In the genomic region with DNA sequence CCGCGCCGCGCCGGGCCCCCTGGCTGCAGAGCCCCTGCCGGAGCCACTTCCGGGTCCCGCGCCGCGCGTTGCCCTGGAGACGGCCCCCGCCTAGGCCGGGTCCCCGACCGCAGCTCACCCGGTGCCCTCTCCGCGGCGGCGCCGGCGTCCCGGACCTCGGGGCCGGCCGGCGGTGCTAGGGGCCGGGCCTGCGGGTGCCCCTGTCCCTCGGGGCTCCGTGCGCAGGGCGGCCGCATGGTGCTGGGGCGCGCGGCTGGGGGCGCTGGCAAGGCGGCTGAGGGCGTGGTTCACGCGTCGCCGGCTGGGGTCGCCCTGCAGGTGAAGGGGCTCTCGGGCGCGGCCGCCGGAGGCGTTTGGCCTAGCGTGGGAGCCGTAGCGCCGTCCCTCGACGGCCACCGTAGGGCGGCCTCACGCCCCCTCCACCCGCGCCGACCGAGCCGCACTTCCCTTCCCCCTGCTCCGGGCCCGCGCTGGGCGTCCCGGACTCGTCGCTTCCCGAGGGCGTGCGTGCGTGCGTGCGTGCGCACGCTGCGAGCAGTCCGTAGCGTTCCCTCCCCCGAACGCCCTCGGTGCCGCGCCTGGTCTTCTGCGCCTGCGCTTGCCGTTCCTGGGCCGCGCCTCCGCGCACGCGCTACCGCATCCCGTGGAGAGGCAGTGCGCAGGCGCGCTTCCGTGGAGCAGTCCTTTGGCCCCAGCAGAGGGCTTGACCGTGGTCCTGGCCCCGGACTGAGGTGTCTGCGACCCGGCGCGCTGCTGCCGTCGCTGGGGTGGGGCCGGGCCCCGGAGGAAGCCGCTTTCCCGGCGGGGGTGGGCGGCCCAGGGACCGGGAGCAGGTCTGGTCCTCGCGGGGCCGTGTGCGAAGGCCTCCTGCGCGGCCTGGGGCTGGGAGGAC, we compare ENCODE assay signal across 8 cellular contexts. TPM values are rescaled to one million over a fixed set of nuclear protein-coding genes. Genes with fewer than 3 reads are reported as not detected.
A peak's percentile ranks its signal among the peaks of the same experiment; 100 is the strongest.
DNase-seq lines count a peak whose midpoint lies in the region; ATAC-seq, FAIRE-seq and TF ChIP-seq lines count a peak whose summit lies in the region.

A gene with protein sequence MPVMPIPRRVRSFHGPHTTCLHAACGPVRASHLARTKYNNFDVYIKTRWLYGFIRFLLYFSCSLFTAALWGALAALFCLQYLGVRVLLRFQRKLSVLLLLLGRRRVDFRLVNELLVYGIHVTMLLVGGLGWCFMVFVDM (minus strand): TSS at position 509 of the 892 bp plus-strand sequence. CDS start 1,975 bp downstream, outside the sequence.

- H3K9me1 ChIP-seq in endothelial cell of umbilical vein (replicated peaks; ENCODE audit: control insufficient read depth, extremely low read depth, insufficient read depth, low read length): no peaks in the 10 kb centered on the region

- peak; percentile 69 for ATAC-seq in GM21526 (IDR thresholded peaks at IDR 0.05; ENCODE audit: low FRiP score, unreplicated experiment)

- no peak within 1 kb of the TSS for H2AFZ ChIP-seq in OCI-LY3 (ENCODE audit: low read depth, low read length)
- H2AFZ ChIP-seq in endothelial cell of umbilical vein (ENCODE audit: low read depth, low read length): peak within 1 kb of the TSS; percentile 12

- DNase-seq in DMS 273 treated with DMSO at 0.1 percent for 48 hours (lab: John Stamatoyannopoulos, UW): peak; percentile 86
- peak; percentile 98 for DNase-seq in HuH-7.5 (ENCODE audit: low spot score)
- peak; percentile 98 for DNase-seq in activated CD8-positive, alpha-beta memory T cell treated with anti-CD3 and anti-CD28 coated beads, Interleukin-2, amount 50 U/mL, for 48 hours
- DNase-seq in endothelial cell of umbilical vein (ENCODE audit: low read depth, low spot score): peak; percentile 98
- DNase-seq in midbrain (lab: John Stamatoyannopoulos, UW): peak; percentile 94
- peak; percentile 93 to 97 for DNase-seq in stimulated activated CD8-positive, alpha-beta memory T cell treated with anti-CD3 and anti-CD28 coated beads, Interleukin-15, amount 100 ng/mL, for 48 hours (ENCODE audit: low read depth in 2 of 2)

- H3K9ac ChIP-seq in OCI-LY3 (ENCODE audit: low read length): peak within 1 kb of the TSS; percentile 93
- peak within 1 kb of the TSS; percentile 75 for H3K9ac ChIP-seq in endothelial cell of umbilical vein (replicated peaks; ENCODE audit: extremely low read depth, insufficient read depth, low read length)

- peak within 1 kb of the TSS; percentile 98 for H3K4me2 ChIP-seq in OCI-LY3 (ENCODE audit: low read length)
- peak within 1 kb of the TSS; percentile 79 for H3K4me2 ChIP-seq in endothelial cell of umbilical vein (ENCODE audit: insufficient read depth, low read length)

- intact Hi-C loops in endothelial cell of umbilical vein (cut with micrococcal nuclease): loop anchor here (1.0 to 5.0 kb wide), 7 partner anchors 9 to 212 kb away; a partner anchor contains a TSS

- peak; percentile 65 for TF ChIP-seq POLR2A in endothelial cell of umbilical vein (IDR thresholded peaks at IDR 0.05; ENCODE audit: low read depth, low read length)

- H4K20me1 ChIP-seq in OCI-LY3 (ENCODE audit: insufficient read depth, low read length): no peaks in the 10 kb centered on the region
- no peaks in the 10 kb centered on the region for H4K20me1 ChIP-seq in endothelial cell of umbilical vein (replicated peaks; ENCODE audit: control insufficient read depth, extremely low read depth, insufficient read depth, low read length)

- POLR2A ChIA-PET in endothelial cell of umbilical vein (lab: Charles Lee): no interaction called here

- dilution Hi-C loops in endothelial cell of umbilical vein (cut with MboI; ENCODE audit: extremely low pct_ligation_motif_present, low sequenced_read_pairs): no loop called here

- H3K4me3 ChIP-seq in OCI-LY3 (ENCODE audit: low read length) (peak within 1 kb of the TSS; percentile 92), endothelial cell of umbilical vein (replicated peaks in 1 of 3; ENCODE audit: insufficient read depth in 1 of 3, low read depth in 1 of 3, low read length in 3 of 3) (peak within 1 kb of the TSS; percentile 67 to 73 (median 70))

- no peaks in the 10 kb centered on the region for H3K36me3 ChIP-seq in OCI-LY3 (replicated peaks; ENCODE audit: low read depth, low read length)
- H3K36me3 ChIP-seq in endothelial cell of umbilical vein (ENCODE audit: control insufficient read depth in 2 of 2, extremely low read depth in 1 of 2, insufficient read depth in 2 of 2, low read length in 2 of 2): peaks cover 0 to 14% of the 10 kb centered on the region in 2 experiments

- peaks cover 12% of the 10 kb centered on the region for H3K4me1 ChIP-seq in OCI-LY3 (ENCODE audit: low read length)
- peaks cover 12% of the 10 kb centered on the region for H3K4me1 ChIP-seq in endothelial cell of umbilical vein (ENCODE audit: control insufficient read depth, extremely low read depth, insufficient read depth, low read length)

- BruUV-seq in endothelial cell of umbilical vein (replicated peaks; lab: Mats Ljungman, UMichigan): no TSS peak

- TF ChIP-seq CTCF in OCI-LY3 (IDR thresholded peaks at IDR 0.05; ENCODE audit: low read depth, low read length) (no peak), endothelial cell of umbilical vein (IDR thresholded peaks at IDR 0.05; ENCODE audit: extremely low read depth in 1 of 2, insufficient read depth in 1 of 2, low read depth in 1 of 2, low read length in 2 of 2) (no peak)

- H3K79me2 ChIP-seq in OCI-LY3 (ENCODE audit: low read length): peaks cover 38% of the 10 kb centered on the region
- peaks cover 16% of the 10 kb centered on the region for H3K79me2 ChIP-seq in endothelial cell of umbilical vein (ENCODE audit: control insufficient read depth, insufficient read depth, low read length)

- peak within 1 kb of the TSS; percentile 78 for H3K27ac ChIP-seq in OCI-LY3 (ENCODE audit: low read length)
- H3K27ac ChIP-seq in endothelial cell of umbilical vein (ENCODE audit: insufficient read depth, low read depth, low read length): peak within 1 kb of the TSS; percentile 41

- H3K27me3 ChIP-seq in OCI-LY3 (ENCODE audit: low read depth, low read length) (no peaks in the 10 kb centered on the region), endothelial cell of umbilical vein (ENCODE audit: control insufficient read depth in 2 of 2, insufficient read depth in 2 of 2, low read length in 2 of 2) (no peaks in the 10 kb centered on the region)

- H3K9me3 ChIP-seq in OCI-LY3 (ENCODE audit: insufficient read depth, low read length): no peaks in the 10 kb centered on the region
- no peaks in the 10 kb centered on the region for H3K9me3 ChIP-seq in endothelial cell of umbilical vein (replicated peaks; ENCODE audit: control insufficient read depth, insufficient read depth, low read length)

- peak; percentile 95 for FAIRE-seq in endothelial cell of umbilical vein (lab: Jason Lieb, UNC)

- CTCF ChIA-PET in endothelial cell of umbilical vein (lab: Charles Lee): interaction anchor here (0.6 to 7.2 kb wide), 8 partner anchors 9 to 157 kb away, joined by 3 to 211 read pairs (median 6); a partner anchor contains a TSS

TF ChIP-seq in endothelial cell of umbilical vein, 7 proteins besides CTCF, POLR2A, EP300 and RAD21:
- no peak for TF ChIP-seq GATA2 (IDR thresholded peaks at IDR 0.05; ENCODE audit: insufficient read depth, insufficient read length, low read depth, low read length)
- TF ChIP-seq, protein P1, sequence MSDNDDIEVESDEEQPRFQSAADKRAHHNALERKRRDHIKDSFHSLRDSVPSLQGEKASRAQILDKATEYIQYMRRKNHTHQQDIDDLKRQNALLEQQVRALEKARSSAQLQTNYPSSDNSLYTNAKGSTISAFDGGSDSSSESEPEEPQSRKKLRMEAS (IDR thresholded peaks at IDR 0.05; ENCODE audit: insufficient read depth, insufficient read length): peak; percentile 77
- TF ChIP-seq JUN (IDR thresholded peaks at IDR 0.05; ENCODE audit: borderline replicate concordance, insufficient read depth, insufficient read length, low read depth): no peak
- peak; percentile 1 for TF ChIP-seq MYC (IDR thresholded peaks at IDR 0.05; ENCODE audit: low read depth, low read length)
- no peak for TF ChIP-seq FOS (IDR thresholded peaks at IDR 0.05; ENCODE audit: borderline replicate concordance, insufficient read depth, low read length)
- no peak for TF ChIP-seq EZH2 (IDR thresholded peaks at IDR 0.05; ENCODE audit: borderline replicate concordance, low read depth, low read length, severe bottlenecking)
- peak; percentile 77 for TF ChIP-seq POLR2AphosphoS5 (IDR thresholded peaks at IDR 0.05; ENCODE audit: insufficient read depth, low read depth, low read length)

RNA-seq across cellular contexts. Expression of the gene that starts here (rescaled TPM):
- 47.4 and 49.9 TPM in 2 replicates for total RNA-seq in endothelial cell of umbilical vein
- 24.9 and 29.7 TPM in 2 replicates for polyA plus RNA-seq in endothelial cell of umbilical vein
- polyA plus RNA-seq in endothelial cell of umbilical vein (2011; cell fraction: cytosol; rRNA removed): 18.2 and 24.1 TPM in 2 replicates
- polyA plus RNA-seq in endothelial cell of umbilical vein (2011; cell fraction: nucleus; rRNA removed): 12.5 and 13.0 TPM in 2 replicates
- 31.3 and 35.0 TPM in 2 replicates for polyA plus RNA-seq in endothelial cell of umbilical vein (2012)
- 16.7 and 21.1 TPM in 2 replicates for polyA minus RNA-seq in endothelial cell of umbilical vein
- polyA minus RNA-seq in endothelial cell of umbilical vein (2011; cell fraction: cytosol; rRNA and poly(A)+ RNA removed): 60.3 TPM
- 7.1 and 13.8 TPM in 2 replicates for polyA minus RNA-seq in endothelial cell of umbilical vein (2011; cell fraction: nucleus; rRNA and poly(A)+ RNA removed)

Comparison
In these comparisons a context has a peak if more than half of its experiments do, and no peak if none do; other contexts are left out.
1. Peak in every context shown above with its lines: DNase-seq, ATAC-seq, H3K4me3 ChIP-seq and H3K27ac ChIP-seq.